17 cellular contexts compared by ENCODE assay signal in genomic region chr20:41497186-41497895, GRCh38.
"Had no signal": no experiment of that assay in that cellular context is flagged by ENCODE, and none has a peak within 500 bp of the region (broad histone marks: within the 10 kb centered on the region; RNA-seq: fewer than 3 reads in every experiment).

No MANE protein-coding gene starts in this region.

- ATAC-seq: gastrocnemius medialis; stimulated activated effector memory CD8-positive, alpha-beta T cell treated with anti-CD3 and anti-CD28 coated beads, Interleukin-12 subunit alpha, Interleukin-12 subunit beta, amount 100 ng/mL, for 72 hours had no signal

- H3K4me3 Mint-ChIP-seq: activated naive CD8-positive, alpha-beta T cell treated with anti-CD3 and anti-CD28 coated beads, Interleukin-2, amount 10 ng/mL, durations not matched to agents 7 days and 5 days; naive B cell; stimulated activated effector memory CD8-positive, alpha-beta T cell treated with anti-CD3 and anti-CD28 coated beads, Interleukin-12 subunit alpha, Interleukin-12 subunit beta, amount 100 ng/mL, for 72 hours had no signal

- H3K9me3 ChIP-seq: ascending aorta, esophagus muscularis mucosa, gastrocnemius medialis, right atrium auricular region, tibial nerve had no signal

- DNase-seq: activated CD4-positive, alpha-beta T cell treated with anti-CD3 and anti-CD28 coated beads for 1 hour; activated CD4-positive, alpha-beta T cell treated with anti-CD3 and anti-CD28 coated beads, Interleukin-2, amount 50 U/mL, for 48 hours; activated gamma-delta T cell; activated naive CD8-positive, alpha-beta T cell treated with anti-CD3 and anti-CD28 coated beads, Interleukin-2, amount 10 ng/mL, durations not matched to agents 7 days and 5 days; activated T-cell treated with anti-CD3 and anti-CD28 coated beads, Interleukin-2, amount 50 U/mL, for 48 hours; dorsolateral prefrontal cortex; gastrocnemius medialis; hippocampal formation; naive B cell; small intestine; T-helper 2 cell had no signal

- H3K27ac Mint-ChIP-seq: activated naive CD8-positive, alpha-beta T cell treated with anti-CD3 and anti-CD28 coated beads, Interleukin-2, amount 10 ng/mL, durations not matched to agents 7 days and 5 days; naive B cell had no signal

- H3K4me1 ChIP-seq: ascending aorta had no signal

- H3K4me1 Mint-ChIP-seq: naive B cell had no signal

- H3K4me3 ChIP-seq: ascending aorta, dorsolateral prefrontal cortex, esophagus muscularis mucosa, gastrocnemius medialis, lung, right atrium auricular region, tibial nerve had no signal

- H3K27me3 ChIP-seq: ascending aorta, dorsolateral prefrontal cortex, esophagus muscularis mucosa, gastrocnemius medialis, right atrium auricular region, tibial nerve had no signal

- H3K27me3 Mint-ChIP-seq: activated naive CD8-positive, alpha-beta T cell treated with anti-CD3 and anti-CD28 coated beads, Interleukin-2, amount 10 ng/mL, durations not matched to agents 7 days and 5 days; naive B cell had no signal

- H3K9me3 Mint-ChIP-seq: activated naive CD8-positive, alpha-beta T cell treated with anti-CD3 and anti-CD28 coated beads, Interleukin-2, amount 10 ng/mL, durations not matched to agents 7 days and 5 days; naive B cell; stimulated activated effector memory CD8-positive, alpha-beta T cell treated with anti-CD3 and anti-CD28 coated beads, Interleukin-12 subunit alpha, Interleukin-12 subunit beta, amount 100 ng/mL, for 72 hours had no signal

- H3K27ac ChIP-seq: ascending aorta, dorsolateral prefrontal cortex, esophagus muscularis mucosa, gastrocnemius medialis, right atrium auricular region, tibial nerve had no signal
